ENCODE assay signal across 14 cellular contexts in genomic region chr15:71079208-71080044, GRCh38. TPM values are rescaled to one million over a fixed set of nuclear protein-coding genes. Genes with fewer than 3 reads are reported as not detected.
A peak's percentile ranks its signal among the peaks of the same experiment; 100 is the strongest.
DNase-seq lines count a peak whose midpoint lies in the region; ATAC-seq and TF ChIP-seq lines count a peak whose summit lies in the region.
"Had no signal": no experiment of that assay in that cellular context is flagged by ENCODE, and none has a peak within 500 bp of the region (broad histone marks: within the 10 kb centered on the region; RNA-seq: fewer than 3 reads in every experiment).

No MANE protein-coding gene starts in this region.

- intact Hi-C loops in Calu3 (cut with micrococcal nuclease; ENCODE audit: unreplicated experiment): no loop called here

- peak overlapping the region; percentile 71 for H3K4me2 ChIP-seq in osteoblast (ENCODE audit: insufficient read depth, low read length)

- peaks cover 13% of the 10 kb centered on the region for H3K4me1 Mint-ChIP-seq in Calu3 (ENCODE audit: low read depth, unreplicated experiment)
- H3K4me1 Mint-ChIP-seq: activated naive CD8-positive, alpha-beta T cell treated with anti-CD3 and anti-CD28 coated beads, Interleukin-2, amount 10 ng/mL, durations not matched to agents 7 days and 5 days had no signal

- no peaks in the 10 kb centered on the region for H4K20me1 ChIP-seq in osteoblast (ENCODE audit: insufficient read depth, low read length)

- H3K79me2 ChIP-seq in osteoblast (ENCODE audit: insufficient read depth, low read length): no peaks in the 10 kb centered on the region

- BruUV-seq in Calu3 (replicated peaks; lab: Mats Ljungman, UMichigan): no TSS peak

- in situ Hi-C loops in GM13976 (cut with MboI; ENCODE audit: low sequenced_read_pairs, unreplicated experiment): no loop called here

- H3K4me3 ChIP-seq in fibroblast of mammary gland (ENCODE audit: control insufficient read depth, low read depth, low read length): no peak overlapping the region
- H3K4me3 ChIP-seq in osteoblast (ENCODE audit: insufficient read depth, low read length): peak overlapping the region; percentile 21
- H3K4me3 ChIP-seq: gastrocnemius medialis, upper lobe of left lung had no signal

- H3K36me3 Mint-ChIP-seq in Calu3 (ENCODE audit: insufficient read depth, unreplicated experiment): no peaks in the 10 kb centered on the region
- H3K36me3 Mint-ChIP-seq: activated naive CD8-positive, alpha-beta T cell treated with anti-CD3 and anti-CD28 coated beads, Interleukin-2, amount 10 ng/mL, durations not matched to agents 7 days and 5 days had no signal

- no peak overlapping the region for H3K4me3 Mint-ChIP-seq in Calu3 (ENCODE audit: low read depth, unreplicated experiment)
- H3K4me3 Mint-ChIP-seq: activated naive CD8-positive, alpha-beta T cell treated with anti-CD3 and anti-CD28 coated beads, Interleukin-2, amount 10 ng/mL, durations not matched to agents 7 days and 5 days had no signal

- H3K9me3 Mint-ChIP-seq in Calu3 (ENCODE audit: low read depth, unreplicated experiment): peaks cover 3% of the 10 kb centered on the region
- H3K9me3 Mint-ChIP-seq: activated naive CD8-positive, alpha-beta T cell treated with anti-CD3 and anti-CD28 coated beads, Interleukin-2, amount 10 ng/mL, durations not matched to agents 7 days and 5 days had no signal

- H3K9me3 ChIP-seq in osteoblast (ENCODE audit: low read depth, low read length): no peaks in the 10 kb centered on the region
- H3K9me3 ChIP-seq: gastrocnemius medialis, upper lobe of left lung had no signal

- DNase-seq in Calu3 (peak; percentile 30), RWPE1 (ENCODE audit: low spot score) (peak; percentile 42), fibroblast of mammary gland (ENCODE audit: low read depth) (peak; percentile 85), osteoblast (ENCODE audit: insufficient read length, low spot score, missing footprints) (peak; percentile 66), RPMI8226 (no peak), GM13976 (ENCODE audit: low spot score) (no peak)
- DNase-seq in activated naive CD4-positive, alpha-beta T cell (lab: John Stamatoyannopoulos, UW): no peak
- DNase-seq: activated CD4-positive, alpha-beta T cell treated with anti-CD3 and anti-CD28 coated beads, Interleukin-2, amount 50 U/mL, for 48 hours; activated naive CD8-positive, alpha-beta T cell treated with anti-CD3 and anti-CD28 coated beads, Interleukin-2, amount 10 ng/mL, durations not matched to agents 7 days and 5 days; COR-L47; gastrocnemius medialis; stimulated activated CD4-positive, alpha-beta T cell treated with anti-CD3 and anti-CD28 coated beads, Interleukin-1b, Interleukin-23, amount 100 ng/mL, for 48 hours; upper lobe of left lung had no signal

- POLR2A ChIA-PET in RWPE1 (lab: Yijun Ruan, JAX; ENCODE audit: low non-redundant PET): no interaction called here

- peaks cover 45% of the 10 kb centered on the region for H3K4me1 ChIP-seq in osteoblast (ENCODE audit: insufficient read depth, low read length)
- H3K4me1 ChIP-seq: gastrocnemius medialis had no signal

- H3K27me3 ChIP-seq in osteoblast (ENCODE audit: insufficient read depth, low read length): no peaks in the 10 kb centered on the region
- H3K27me3 ChIP-seq: gastrocnemius medialis, upper lobe of left lung had no signal

- no peak for ATAC-seq in HG02763 (IDR thresholded peaks at IDR 0.05; ENCODE audit: unreplicated experiment)
- ATAC-seq: gastrocnemius medialis had no signal

- TF ChIP-seq CTCF in Calu3 (IDR thresholded peaks at IDR 0.05; ENCODE audit: unreplicated experiment) (no peak), RWPE1 (conservative IDR thresholded peaks at IDR 0.05; ENCODE audit: low read depth) (no peak), fibroblast of mammary gland (conservative IDR thresholded peaks at IDR 0.05; ENCODE audit: control insufficient read depth, insufficient read depth, low read depth, low read length) (no peak), osteoblast (IDR thresholded peaks at IDR 0.05; ENCODE audit: extremely low read depth, low read depth, low read length) (no peak), GM13976 (IDR thresholded peaks at IDR 0.05; ENCODE audit: borderline replicate concordance, control extremely low read depth, extremely low read depth, insufficient read depth, missing control alignments) (no peak)

- no peak overlapping the region for H3K27ac Mint-ChIP-seq in Calu3 (ENCODE audit: unreplicated experiment)
- H3K27ac Mint-ChIP-seq: activated naive CD8-positive, alpha-beta T cell treated with anti-CD3 and anti-CD28 coated beads, Interleukin-2, amount 10 ng/mL, durations not matched to agents 7 days and 5 days had no signal

- CTCF ChIA-PET in Calu3 (lab: Charles Lee) (interaction anchor here (0.7 kb wide), 2 partner anchors 17 kb away, joined by 4 to 5 read pairs; no protein-coding TSS in a partner anchor), RWPE1 (lab: Yijun Ruan, JAX) (no interaction called here)

- no peaks in the 10 kb centered on the region for H3K27me3 Mint-ChIP-seq in Calu3 (ENCODE audit: unreplicated experiment)

- H3K27ac ChIP-seq in RWPE1 (peak overlapping the region; percentile 17; the same call in 1 of the 2 replicates), osteoblast (ENCODE audit: low read depth, low read length) (peak overlapping the region; percentile 99)
- H3K27ac ChIP-seq: gastrocnemius medialis, upper lobe of left lung had no signal

- peak overlapping the region; percentile 47 for H2AFZ ChIP-seq in osteoblast (ENCODE audit: low read length)

- no peaks in the 10 kb centered on the region for H3K36me3 ChIP-seq in osteoblast (ENCODE audit: insufficient read depth, low read length)
- H3K36me3 ChIP-seq: gastrocnemius medialis, upper lobe of left lung had no signal

RNA-seq across cellular contexts. Expression of gene THSD4, which starts 35.8 kb away (rescaled TPM):
- total RNA-seq in Calu3 (2022): 24.2 and 29.6 TPM in 2 replicates
- total RNA-seq in osteoblast: 15.6 TPM in 2 replicates
- total RNA-seq: activated naive CD8-positive, alpha-beta T cell treated with anti-CD3 and anti-CD28 coated beads, Interleukin-2, amount 10 ng/mL, durations not matched to agents 7 days and 5 days had no signal

Comparison
In these comparisons a context has a peak if more than half of its experiments do, and no peak if none do; other contexts are left out.
1. DNase-seq: peak in Calu3 (single experiment), RWPE1 (single experiment), fibroblast of mammary gland (single experiment) and osteoblast (single experiment); none in RPMI8226 (single experiment), activated naive CD4-positive, alpha-beta T cell (0 of 4) and GM13976 (single experiment).